Comparison of ENCODE assay signal across 8 cellular contexts in genomic region chr10:44878704-44879530, GRCh38. TPM values are rescaled to one million over a fixed set of nuclear protein-coding genes. Genes with fewer than 3 reads are reported as not detected.
A peak's percentile ranks its signal among the peaks of the same experiment; 100 is the strongest.
DNase-seq lines count a peak whose midpoint lies in the region; ATAC-seq, FAIRE-seq and TF ChIP-seq lines count a peak whose summit lies in the region.

No MANE protein-coding gene starts in this region.

- H3K9me3 ChIP-seq in CD8-positive, alpha-beta memory T cell (ENCODE audit: low read length), result no peaks in the 10 kb centered on the region
- H3K9me3 ChIP-seq in astrocyte (ENCODE audit: insufficient read depth, low read depth, low read length) (no peaks in the 10 kb centered on the region), transverse colon (no peaks in the 10 kb centered on the region)

- H3K9ac ChIP-seq in astrocyte (ENCODE audit: low read length), result peak overlapping the region; percentile 59

- H3K4me3 Mint-ChIP-seq in CD8-positive, alpha-beta memory T cell, result peak overlapping the region; percentile 71 to 87 (median 82)
- H3K4me3 Mint-ChIP-seq in astrocyte (ENCODE audit: unreplicated experiment) (peak overlapping the region; percentile 76), progenitor cell of endocrine pancreas (ENCODE audit: low read depth) (peak overlapping the region; percentile 80)

- no peaks in the 10 kb centered on the region for H4K20me1 ChIP-seq in astrocyte (ENCODE audit: insufficient read depth, low read length)

- H3K79me2 ChIP-seq in astrocyte (ENCODE audit: insufficient read depth, low read length), result no peaks in the 10 kb centered on the region

- no peak for TF ChIP-seq EP300 in transverse colon (IDR thresholded peaks at IDR 0.05; ENCODE audit: low read depth)

- peaks cover 18 to 32% of the 10 kb centered on the region in 2 donors for H3K27me3 Mint-ChIP-seq in CD8-positive, alpha-beta memory T cell
- peaks cover 31% of the 10 kb centered on the region for H3K27me3 Mint-ChIP-seq in astrocyte (ENCODE audit: low read depth, unreplicated experiment)
- H3K27me3 Mint-ChIP-seq in progenitor cell of endocrine pancreas, result peaks cover 35% of the 10 kb centered on the region

- intact Hi-C loops in transverse colon (cut with DNase I; ENCODE audit: low total_unique reads), result no loop called here

- POLR2A ChIA-PET in CD8-positive, alpha-beta memory T cell (lab: Charles Lee), result no interaction called here

- peaks cover 4% of the 10 kb centered on the region for H3K4me1 ChIP-seq in CD8-positive, alpha-beta memory T cell (ENCODE audit: insufficient read depth, low read length)
- H3K4me1 ChIP-seq in astrocyte (ENCODE audit: insufficient read depth, low read length) (peaks cover 8% of the 10 kb centered on the region), transverse colon (peaks cover 3 to 15% (median 12%) of the 10 kb centered on the region in 4 donors)

- no peaks in the 10 kb centered on the region for H3K36me3 Mint-ChIP-seq in CD8-positive, alpha-beta memory T cell
- H3K36me3 Mint-ChIP-seq in astrocyte (ENCODE audit: low read depth, unreplicated experiment), result no peaks in the 10 kb centered on the region
- no peaks in the 10 kb centered on the region for H3K36me3 Mint-ChIP-seq in progenitor cell of endocrine pancreas (ENCODE audit: insufficient read depth)

- DNase-seq in CD8-positive, alpha-beta memory T cell, result peak; percentile 38 to 78 (median 59)
- DNase-seq in NB4 (ENCODE audit: low read depth), result peak; percentile 87
- DNase-seq in T1000 (lab: John Stamatoyannopoulos, UW), result peak; percentile 47
- peak; percentile 62 for DNase-seq in astrocyte (ENCODE audit: low read depth)
- DNase-seq in hepatic stellate cell (ENCODE audit: low spot score), result peak; percentile 92
- peak; percentile 84 for DNase-seq in progenitor cell of endocrine pancreas (ENCODE audit: low spot score, unreplicated experiment)
- DNase-seq in transverse colon, result peak; percentile 86

- peak overlapping the region; percentile 93 for H3K4me2 ChIP-seq in astrocyte (ENCODE audit: low read length)

- no peak overlapping the region for H3K27ac ChIP-seq in CD8-positive, alpha-beta memory T cell (ENCODE audit: low read depth, low read length)
- H3K27ac ChIP-seq in astrocyte (ENCODE audit: low read depth, low read length), result no peak overlapping the region
- peak overlapping the region; percentile 50 to 83 (median 56) for H3K27ac ChIP-seq in transverse colon

- peak; percentile 41 for TF ChIP-seq CTCF in NB4 (IDR thresholded peaks at IDR 0.05; ENCODE audit: low read depth, low read length)
- TF ChIP-seq CTCF in astrocyte (IDR thresholded peaks at IDR 0.05; ENCODE audit: insufficient read depth, low read depth, low read length), result no peak
- TF ChIP-seq CTCF in progenitor cell of endocrine pancreas (IDR thresholded peaks at IDR 0.05; ENCODE audit: unreplicated experiment), result peak; percentile 33
- TF ChIP-seq CTCF in transverse colon (IDR thresholded peaks at IDR 0.05), result peak in 1 of 5 experiments; percentile 5

- peak overlapping the region; percentile 88 for H2AFZ ChIP-seq in astrocyte (ENCODE audit: low read depth, low read length)

- no peaks in the 10 kb centered on the region for H3K36me3 ChIP-seq in CD8-positive, alpha-beta memory T cell (ENCODE audit: insufficient read depth, low read length)
- no peaks in the 10 kb centered on the region for H3K36me3 ChIP-seq in astrocyte (ENCODE audit: insufficient read depth, low read length)
- H3K36me3 ChIP-seq in transverse colon, result no peaks in the 10 kb centered on the region

- peak overlapping the region; percentile 60 for H3K4me3 ChIP-seq in CD8-positive, alpha-beta memory T cell (ENCODE audit: low read length)
- H3K4me3 ChIP-seq in NB4 (ENCODE audit: low read depth, low read length), result peak overlapping the region; percentile 57
- peak overlapping the region; percentile 60 for H3K4me3 ChIP-seq in astrocyte (ENCODE audit: insufficient read depth, low read depth, low read length)
- H3K4me3 ChIP-seq in transverse colon, result peak overlapping the region; percentile 11 to 47 (median 21)

- in situ Hi-C loops in transverse colon (cut with MboI; ENCODE audit: low pct_ligation_motif_present in 1 of 4, low pct_unique_long_range_greater_than_20kb in 1 of 4, low sequenced_read_pairs in 3 of 4), result no loop called here

- H3K27me3 ChIP-seq in CD8-positive, alpha-beta memory T cell (ENCODE audit: insufficient read depth, low read length, poor library complexity, severe bottlenecking), result no peaks in the 10 kb centered on the region
- peaks cover 8% of the 10 kb centered on the region for H3K27me3 ChIP-seq in astrocyte (ENCODE audit: insufficient read depth, low read length)
- no peaks in the 10 kb centered on the region for H3K27me3 ChIP-seq in transverse colon

- peak; percentile 97 for FAIRE-seq in astrocyte (lab: Jason Lieb, UNC)

- H3K27ac Mint-ChIP-seq in CD8-positive, alpha-beta memory T cell, result peak overlapping the region in 3 of 8 donors; percentile 22 to 57 (median 56)
- H3K27ac Mint-ChIP-seq in astrocyte (ENCODE audit: unreplicated experiment), result peak overlapping the region; percentile 58
- peak overlapping the region; percentile 95 for H3K27ac Mint-ChIP-seq in progenitor cell of endocrine pancreas

- no peaks in the 10 kb centered on the region for H3K9me3 Mint-ChIP-seq in CD8-positive, alpha-beta memory T cell
- no peaks in the 10 kb centered on the region for H3K9me3 Mint-ChIP-seq in astrocyte (ENCODE audit: unreplicated experiment)
- H3K9me3 Mint-ChIP-seq in progenitor cell of endocrine pancreas (ENCODE audit: low read depth), result no peaks in the 10 kb centered on the region

- WGBS in transverse colon (ENCODE audit: low coverage in 1 of 2), 2 donors, result 15% methylated on average over 30 of the region's 30 CpGs; no CpG with 5 or more reads in 1 of the 2 donors

- CTCF ChIA-PET in CD8-positive, alpha-beta memory T cell (lab: Charles Lee), result interaction anchor here (1.2 kb wide), 1 partner anchor 21 kb away, joined by 5 read pairs; no protein-coding TSS in a partner anchor

- peak; percentile 89 for ATAC-seq in GM21529 (IDR thresholded peaks at IDR 0.05; ENCODE audit: unreplicated experiment)

- no peak for TF ChIP-seq POLR2A in NB4 (IDR thresholded peaks at IDR 0.05; ENCODE audit: extremely low read depth, insufficient read length)
- TF ChIP-seq POLR2A in transverse colon (IDR thresholded peaks at IDR 0.05), result no peak

- H3K4me1 Mint-ChIP-seq in CD8-positive, alpha-beta memory T cell, result peaks cover 9 to 11% (median 10%) of the 10 kb centered on the region in 3 donors
- H3K4me1 Mint-ChIP-seq in astrocyte (ENCODE audit: low read depth, unreplicated experiment) (no peaks in the 10 kb centered on the region), progenitor cell of endocrine pancreas (ENCODE audit: low read depth) (peaks cover 12% of the 10 kb centered on the region)

RNA-seq across cellular contexts. Expression of gene TMEM72, which starts 32.2 kb away (rescaled TPM):
- total RNA-seq in CD8-positive, alpha-beta memory T cell, result not detected
- not detected for polyA plus RNA-seq in CD8-positive, alpha-beta memory T cell
- not detected in 2 replicates for total RNA-seq in astrocyte
- total RNA-seq in progenitor cell of endocrine pancreas, result 0.93 and 1.5 TPM in 2 replicates
- 10 to 100 TPM in 3 of 4 donors, 1 to 10 TPM in 1; 9.5 to 49.4 (median 16.5) TPM for total RNA-seq in transverse colon

Comparison
In these comparisons a context has a peak if more than half of its experiments do, and no peak if none do; other contexts are left out.
1. H3K27ac ChIP-seq: peak in transverse colon (4 of 4); none in CD8-positive, alpha-beta memory T cell (single experiment) and astrocyte (single experiment).
2. Peak in every context shown above with its lines, with median percentiles within 50 percentile points of each other: DNase-seq, H3K4me3 ChIP-seq and H3K4me3 Mint-ChIP-seq.